Comparison of ENCODE assay signal across 15 cellular contexts in the genomic region with DNA sequence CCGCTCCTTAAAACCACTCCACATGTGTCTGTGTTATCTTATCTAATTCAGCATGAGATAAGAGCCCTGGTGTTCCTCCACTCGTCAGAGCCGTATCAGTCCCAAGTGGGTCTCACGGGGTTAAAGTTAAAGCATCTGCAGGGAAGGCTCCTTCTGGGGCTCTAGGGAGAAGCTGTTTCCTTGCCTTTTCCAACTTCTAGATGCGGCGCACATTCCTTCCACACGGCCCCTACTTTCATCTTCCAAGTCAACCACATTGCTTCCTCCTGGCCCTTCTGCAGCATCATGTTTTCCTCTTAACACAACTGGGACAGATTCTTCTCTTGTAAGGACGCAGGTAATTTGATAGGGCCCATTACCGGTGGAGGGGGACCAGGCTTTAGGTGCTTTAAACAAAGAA.
DNase-seq lines count a peak whose midpoint lies in the region; ATAC-seq lines count a peak whose summit lies in the region.
"Had no signal": no experiment of that assay in that cellular context is flagged by ENCODE, and none has a peak within 500 bp of the region (broad histone marks: within the 10 kb centered on the region; RNA-seq: fewer than 3 reads in every experiment).

No MANE protein-coding gene starts in this region.

- H2BK120ac ChIP-seq in mesendoderm (ENCODE audit: low read depth, low read length) = no peak overlapping the region

- no peaks in the 10 kb centered on the region for H3K4me1 Mint-ChIP-seq in T-cell

- H3K4ac ChIP-seq in mesendoderm (ENCODE audit: low read depth, low read length) = no peak overlapping the region

- H3K4me3 Mint-ChIP-seq in T-cell = no peak overlapping the region

- CTCF ChIA-PET in T-cell (lab: Charles Lee) = no interaction called here

- WGBS in mesendoderm (ENCODE audit: extremely low coverage, insufficient coverage, low lambda C conversion rate) = no CpG with 5 or more reads among the region's 9 CpGs

- H3K79me2 ChIP-seq in mesendoderm (ENCODE audit: control insufficient read depth, insufficient read depth, low read length) = no peaks in the 10 kb centered on the region

- peak; percentile 71 for DNase-seq in ELF-1 (ENCODE audit: low read depth, low spot score)
- peak; percentile 15 for DNase-seq in MG63
- peak; percentile 22 for DNase-seq in ecto neural progenitor cell (ENCODE audit: low spot score)
- peak; percentile 93 for DNase-seq in mesendoderm
- DNase-seq in 8988T = no peak
- no peak for DNase-seq in T-cell
- DNase-seq: AML-193, GF-D8, Kasumi-1, MV-4-11, NCI-H1436 treated with DMSO at 0.1 percent for 48 hours, NCI-H446, SHP77 treated with DMSO at 0.1 percent for 48 hours had no signal

- H3K56ac ChIP-seq in mesendoderm (ENCODE audit: low read length) = no peak overlapping the region

- no peak overlapping the region for H3K4me3 ChIP-seq in MG63
- no peak overlapping the region for H3K4me3 ChIP-seq in mesendoderm (ENCODE audit: low read length)

- H2BK5ac ChIP-seq in mesendoderm (ENCODE audit: low read length) = peak overlapping the region; percentile 53

- no peak overlapping the region for H3K9ac ChIP-seq in mesendoderm (ENCODE audit: low read length)

- H3K27me3 ChIP-seq in MG63 (no peaks in the 10 kb centered on the region), mesendoderm (ENCODE audit: insufficient read depth, low read length, poor library complexity) (no peaks in the 10 kb centered on the region)

- peak overlapping the region; percentile 52 for H3K18ac ChIP-seq in mesendoderm (ENCODE audit: low read length)

- ATAC-seq in HG02623 (IDR thresholded peaks at IDR 0.05; ENCODE audit: unreplicated experiment) = no peak
- no peak for ATAC-seq in T-cell (replicated peaks in 1 of 4)
- ATAC-seq: Panc1 had no signal

- H3K79me1 ChIP-seq in mesendoderm (ENCODE audit: low read length) = no peaks in the 10 kb centered on the region

- H3K9me3 ChIP-seq in MG63 = no peaks in the 10 kb centered on the region

- peaks cover 4 to 18% (median 15%) of the 10 kb centered on the region in 3 donors for H3K9me3 Mint-ChIP-seq in T-cell

- no peak overlapping the region for H4K5ac ChIP-seq in mesendoderm (ENCODE audit: low read length)

- no peak overlapping the region for H2AK5ac ChIP-seq in mesendoderm (ENCODE audit: low read length)

- no peak overlapping the region for H3K4me2 ChIP-seq in mesendoderm (ENCODE audit: low read length)

- peak overlapping the region; percentile 74 for H3K27ac ChIP-seq in mesendoderm (ENCODE audit: low read depth, low read length)

- no peaks in the 10 kb centered on the region for H3K27me3 Mint-ChIP-seq in T-cell

- H4K8ac ChIP-seq in mesendoderm (ENCODE audit: low read depth, low read length) = no peak overlapping the region

- no peak overlapping the region for H3K27ac Mint-ChIP-seq in T-cell

- H3K23ac ChIP-seq in mesendoderm (ENCODE audit: low read length) = no peak overlapping the region

- POLR2A ChIA-PET in T-cell (lab: Charles Lee) = no interaction called here

- no peaks in the 10 kb centered on the region for H3K36me3 ChIP-seq in MG63
- H3K36me3 ChIP-seq in mesendoderm (ENCODE audit: control insufficient read depth, insufficient read depth, low read length) = no peaks in the 10 kb centered on the region

- no peak overlapping the region for H2BK15ac ChIP-seq in mesendoderm (replicated peaks; ENCODE audit: low read depth)

- no peaks in the 10 kb centered on the region for H3K36me3 Mint-ChIP-seq in T-cell

- H3K4me1 ChIP-seq in mesendoderm (ENCODE audit: control insufficient read depth, low read depth, low read length) = no peaks in the 10 kb centered on the region

Comparison
In these comparisons a context has a peak if more than half of its experiments do, and no peak if none do; other contexts are left out.
1. DNase-seq: peak in ELF-1 (single experiment), MG63 (single experiment), ecto neural progenitor cell (single experiment) and mesendoderm (single experiment); none in 8988T (single experiment) and T-cell (0 of 34).